16 cellular contexts compared by ENCODE assay signal in the genomic region with DNA sequence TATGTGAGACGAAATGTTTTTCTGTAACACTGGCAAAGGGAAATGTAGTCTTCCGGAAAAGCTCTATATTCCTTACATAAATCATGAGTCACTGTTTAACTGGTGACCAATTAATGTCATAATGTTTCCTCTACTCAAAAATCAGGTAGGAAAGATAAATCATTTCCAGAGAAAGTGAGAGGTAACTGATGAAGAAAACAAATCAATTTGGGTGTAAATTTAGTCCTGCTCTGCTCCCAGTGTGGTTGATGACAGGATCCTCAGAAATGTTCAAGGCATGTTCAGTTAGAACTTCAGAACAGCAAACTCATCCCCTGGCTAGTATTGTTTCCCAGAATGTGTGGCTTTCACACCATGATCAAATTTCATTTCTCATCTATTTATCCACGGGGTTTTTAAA. TPM values are rescaled to one million over a fixed set of nuclear protein-coding genes. Genes with fewer than 3 reads are reported as not detected.
DNase-seq lines count a peak whose midpoint lies in the region; ATAC-seq, FAIRE-seq and TF ChIP-seq lines count a peak whose summit lies in the region.
"Had no signal": no experiment of that assay in that cellular context is flagged by ENCODE, and none has a peak within 500 bp of the region (broad histone marks: within the 10 kb centered on the region; RNA-seq: fewer than 3 reads in every experiment).

No MANE protein-coding gene starts in this region.

- H3K9me1 ChIP-seq in K562 (ENCODE audit: control insufficient read depth, insufficient read depth, low read length): no peaks in the 10 kb centered on the region

- CTCF ChIA-PET in A549 (lab: Yijun Ruan, JAX) (no interaction called here), K562 (lab: Yijun Ruan, JAX; ENCODE audit: low intra/inter-chr PET ratio) (interaction anchor here (1.0 kb wide), 1 partner anchor 444 kb away, joined by 3 read pairs; no protein-coding TSS in a partner anchor)

- DNase-seq in A549 (ENCODE audit: low read depth in 1 of 2, low spot score in 1 of 2): peak in 1 of 2 experiments; percentile 23
- peak; percentile 44 for DNase-seq in HT-29 (ENCODE audit: low spot score)
- no peak for DNase-seq in K562 (ENCODE audit: extremely low read depth in 1 of 4, low spot score in 3 of 4)
- peak; percentile 95 for DNase-seq in kidney tubule cell (ENCODE audit: low spot score)
- DNase-seq in retina: no peak
- DNase-seq in kidney: no peak
- DNase-seq in DMS79 treated with DMSO at 0.1 percent for 48 hours (lab: John Stamatoyannopoulos, UW): no peak
- DNase-seq: activated CD4-positive, alpha-beta T cell treated with anti-CD3 and anti-CD28 coated beads for 36 hours; activated naive CD8-positive, alpha-beta T cell treated with anti-CD3 and anti-CD28 coated beads for 36 hours; DMS 273 treated with DMSO at 0.1 percent for 48 hours; esophagus squamous epithelium; T-helper 2 cell had no signal

- no peaks in the 10 kb centered on the region for H3K36me3 Mint-ChIP-seq in activated T-helper 17 cell treated with anti-CD3 and anti-CD28 coated beads, Interleukin-2, amount 50 U/mL, for 72 hours (ENCODE audit: low read depth)
- H3K36me3 Mint-ChIP-seq: activated naive CD8-positive, alpha-beta T cell treated with anti-CD3 and anti-CD28 coated beads for 36 hours; memory B cell had no signal

- intact Hi-C loops in K562 (cut with micrococcal nuclease): no loop called here
- intact Hi-C loops in kidney (cut with DNase I): no loop called here

- in situ Hi-C loops in K562 (cut with MboI): no loop called here

- no peak for TF ChIP-seq POLR2A in A549 (IDR thresholded peaks at IDR 0.05; ENCODE audit: low read length)
- TF ChIP-seq POLR2A in K562 (conservative IDR thresholded peaks at IDR 0.05): no peak

- TF ChIP-seq EP300 in A549 (IDR thresholded peaks at IDR 0.05): no peak
- no peak for TF ChIP-seq EP300 in K562 (IDR thresholded peaks at IDR 0.05; ENCODE audit: low read length)

- H3K4me1 Mint-ChIP-seq in activated T-helper 17 cell treated with anti-CD3 and anti-CD28 coated beads, Interleukin-2, amount 50 U/mL, for 72 hours: peaks cover 18% of the 10 kb centered on the region

- H2AFZ ChIP-seq in K562 (ENCODE audit: low read depth, low read length): no peak overlapping the region

- H3K27ac ChIP-seq in A549 (peak overlapping the region; percentile 36 to 44; a peak in 4 of 6 replicates), K562 (ENCODE audit: extremely low read depth, low read depth, low read length) (no peak overlapping the region), kidney (ENCODE audit: low read depth in 2 of 2, low read length in 2 of 2) (no peak overlapping the region)
- H3K27ac ChIP-seq: esophagus squamous epithelium, neutrophil had no signal

- peaks cover 12% of the 10 kb centered on the region for H3K27me3 Mint-ChIP-seq in activated T-helper 17 cell treated with anti-CD3 and anti-CD28 coated beads, Interleukin-2, amount 50 U/mL, for 72 hours
- H3K27me3 Mint-ChIP-seq: activated naive CD8-positive, alpha-beta T cell treated with anti-CD3 and anti-CD28 coated beads for 36 hours had no signal

- peak overlapping the region; percentile 74 for H3K4me2 ChIP-seq in A549
- H3K4me2 ChIP-seq in K562 (ENCODE audit: insufficient read depth, low read length): no peak overlapping the region

- BruUV-seq in K562 (replicated peaks; lab: Mats Ljungman, UMichigan): no TSS peak

- H3K9ac ChIP-seq in K562 (ENCODE audit: insufficient read depth in 1 of 2, low read depth in 2 of 2, low read length in 2 of 2) (no peak overlapping the region), kidney (ENCODE audit: low read length in 2 of 2) (peak overlapping the region in 1 of 2 donors; percentile 36)

- TF ChIP-seq RAD21 in A549 (conservative IDR thresholded peaks at IDR 0.05 in 1 of 2, IDR thresholded peaks at IDR 0.05 in 1 of 2) (no peak), K562 (CRISPR knock-in tag; conservative IDR thresholded peaks at IDR 0.05 in 1 of 2, IDR thresholded peaks at IDR 0.05 in 1 of 2) (no peak)

- no peak overlapping the region for H3K27ac Mint-ChIP-seq in activated T-helper 17 cell treated with anti-CD3 and anti-CD28 coated beads, Interleukin-2, amount 50 U/mL, for 72 hours
- H3K27ac Mint-ChIP-seq: activated CD4-positive, alpha-beta T cell treated with anti-CD3 and anti-CD28 coated beads for 36 hours; activated naive CD8-positive, alpha-beta T cell treated with anti-CD3 and anti-CD28 coated beads for 36 hours; memory B cell had no signal

- H3K4me3 Mint-ChIP-seq in activated T-helper 17 cell treated with anti-CD3 and anti-CD28 coated beads, Interleukin-2, amount 50 U/mL, for 72 hours: no peak overlapping the region
- H3K4me3 Mint-ChIP-seq: activated CD4-positive, alpha-beta T cell treated with anti-CD3 and anti-CD28 coated beads for 36 hours; activated naive CD8-positive, alpha-beta T cell treated with anti-CD3 and anti-CD28 coated beads for 36 hours; memory B cell had no signal

- H3K9me3 Mint-ChIP-seq in activated T-helper 17 cell treated with anti-CD3 and anti-CD28 coated beads, Interleukin-2, amount 50 U/mL, for 72 hours: no peaks in the 10 kb centered on the region
- H3K9me3 Mint-ChIP-seq: memory B cell had no signal

- no peaks in the 10 kb centered on the region for H4K20me1 ChIP-seq in K562 (replicated peaks; ENCODE audit: control insufficient read depth, insufficient read depth, low read length)

- no peak for TF ChIP-seq CTCF in A549 (IDR thresholded peaks at IDR 0.05)
- no peak for TF ChIP-seq CTCF in K562 (IDR thresholded peaks at IDR 0.05 in 2 of 3, conservative IDR thresholded peaks at IDR 0.05 in 1 of 3; ENCODE audit: insufficient read depth in 2 of 3, low read depth in 1 of 3, low read length in 3 of 3)
- no peak for TF ChIP-seq CTCF in kidney (IDR thresholded peaks at IDR 0.05; ENCODE audit: borderline replicate concordance, extremely low read depth, insufficient read depth)

- ATAC-seq in A549 (peak in 1 of 2 experiments; percentile 44; a peak in 2 of 6 replicates), K562 (no peak)
- ATAC-seq in activated T-helper 17 cell treated with anti-CD3 and anti-CD28 coated beads, Interleukin-2, amount 50 U/mL, for 72 hours (replicated peaks): no peak
- ATAC-seq: activated CD4-positive, alpha-beta T cell treated with anti-CD3 and anti-CD28 coated beads for 36 hours had no signal

- POLR2A ChIA-PET in A549 (lab: Yijun Ruan, JAX): no interaction called here
- POLR2A ChIA-PET in K562 (lab: Yijun Ruan, JAX): no interaction called here

- WGBS in A549 (ENCODE audit: missing lambda C conversion rate): 3% methylated on average over 3 of the region's 3 CpGs
- WGBS in K562 (ENCODE audit: insufficient coverage, low coverage, missing lambda C conversion rate): 4% methylated on average over 3 of the region's 3 CpGs

- no peaks in the 10 kb centered on the region for H3K79me2 ChIP-seq in K562 (ENCODE audit: control insufficient read depth, insufficient read depth, low read length)

- H3K4me1 ChIP-seq in A549 (peaks cover 16% of the 10 kb centered on the region), K562 (replicated peaks in 1 of 2; ENCODE audit: control insufficient read depth in 2 of 2, insufficient read depth in 2 of 2, low read length in 2 of 2) (no peaks in the 10 kb centered on the region), kidney (ENCODE audit: control insufficient read depth in 1 of 2, insufficient read depth in 1 of 2, low read depth in 1 of 2, low read length in 2 of 2) (no peaks in the 10 kb centered on the region)
- H3K4me1 ChIP-seq: esophagus squamous epithelium had no signal

- H3K27me3 ChIP-seq in K562 (ENCODE audit: control insufficient read depth in 2 of 2, insufficient read depth in 2 of 2, low read length in 2 of 2): peaks cover 0 to 2% of the 10 kb centered on the region in 2 experiments; a peak in 1 of 5 replicates

- FAIRE-seq in A549 (lab: Jason Lieb, UNC): no peak
- FAIRE-seq in K562 (lab: Jason Lieb, UNC): peak; percentile 19
- no peak for FAIRE-seq in kidney (lab: Jason Lieb, UNC)
- FAIRE-seq: colon had no signal

- H3K4me3 ChIP-seq in A549: peak overlapping the region; percentile 17; the same call in 2 of the 3 replicates
- H3K4me3 ChIP-seq in K562: no peak overlapping the region
- peak overlapping the region in 1 of 2 donors; percentile 27 for H3K4me3 ChIP-seq in kidney (ENCODE audit: low read length in 2 of 2)
- H3K4me3 ChIP-seq: esophagus squamous epithelium had no signal

- H3K9me3 ChIP-seq in A549: no peaks in the 10 kb centered on the region
- H3K9me3 ChIP-seq in K562 (replicated peaks; ENCODE audit: control insufficient read depth, insufficient read depth, low read depth, low read length): no peaks in the 10 kb centered on the region
- no peaks in the 10 kb centered on the region for H3K9me3 ChIP-seq in kidney (ENCODE audit: control insufficient read depth in 1 of 2, low read length in 2 of 2)
- H3K9me3 ChIP-seq: esophagus squamous epithelium, neutrophil had no signal

- H3K36me3 ChIP-seq in K562 (ENCODE audit: control insufficient read depth, insufficient read depth, low read length) (no peaks in the 10 kb centered on the region), kidney (ENCODE audit: control insufficient read depth in 1 of 2, insufficient read depth in 2 of 2, low read length in 2 of 2) (no peaks in the 10 kb centered on the region)
- H3K36me3 ChIP-seq: esophagus squamous epithelium, neutrophil had no signal

RNA-seq across cellular contexts. Expression of a gene that starts 38.8 kb away (rescaled TPM):
- polyA plus RNA-seq in A549 (2011; rRNA removed): not detected in 2 replicates
- not detected in 2 replicates for polyA plus RNA-seq in A549 (2012; cell fraction: cytosol; rRNA removed)
- not detected in 2 replicates for polyA plus RNA-seq in A549 (2012; cell fraction: nucleus; rRNA removed)
- not detected in 3 replicates for polyA plus RNA-seq in A549 (2017; fragmentation: RNase III; extraction: RNeasy Plus Mini Kit Qiagen cat#74134 plus additional on column Dnase treatment)
- polyA minus RNA-seq in A549 (2011; rRNA and poly(A)+ RNA removed): not detected in 2 replicates
- total RNA-seq in HT-29 (2014; rRNA removed; shearing (Covaris generic)): not detected in 2 replicates
- total RNA-seq in K562 (2011; cell fraction: chromatin; rRNA removed; ENCODE audit: low replicate concordance): not detected in 2 replicates
- not detected in 2 replicates for total RNA-seq in K562 (2011; cell fraction: nucleolus; rRNA removed)
- total RNA-seq in K562 (2011; cell fraction: nucleoplasm; rRNA removed): not detected in 2 replicates
- not detected in 2 replicates for total RNA-seq in K562 (2014; rRNA removed)
- total RNA-seq in K562 (2014; rRNA removed; fragmentation: Illumina TruSeq; extraction: Trizol): not detected in 2 replicates
- not detected in 2 replicates for total RNA-seq in K562 (2015; rRNA removed; fragmentation: Illumina TruSeq; extraction: Trizol)
- not detected in 2 replicates for total RNA-seq in K562 (2021)
- polyA plus RNA-seq in K562 (2011; rRNA removed): not detected in 2 replicates
- polyA plus RNA-seq in K562 (2011; cell fraction: cytosol; rRNA removed): not detected in 2 replicates
- not detected in 2 replicates for polyA plus RNA-seq in K562 (2011; cell fraction: nucleus; rRNA removed)
- not detected in 2 replicates for polyA plus RNA-seq in K562 (2012)
- polyA plus RNA-seq in K562 (2014; fragmentation: Illumina TruSeq; extraction: Trizol): not detected in 2 replicates
- polyA plus RNA-seq in K562 (2014; fragmentation: Nextera tagmentation; extraction: Ambion mirVana): not detected
- not detected in 2 replicates for polyA plus RNA-seq in K562 (2014; rRNA removed)
- polyA minus RNA-seq in K562 (2011; rRNA and poly(A)+ RNA removed): not detected in 2 replicates
- polyA minus RNA-seq in K562 (2011; cell fraction: cytosol; rRNA and poly(A)+ RNA removed): not detected in 2 replicates
- not detected in 2 replicates for polyA minus RNA-seq in K562 (2011; cell fraction: nucleus; rRNA and poly(A)+ RNA removed)
- not detected for total RNA-seq in kidney
- polyA plus RNA-seq in kidney (ENCODE audit: insufficient read depth, low read depth, low replicate concordance): not detected
- total RNA-seq in activated T-helper 17 cell treated with anti-CD3 and anti-CD28 coated beads, Interleukin-2, amount 50 U/mL, for 72 hours: not detected
- total RNA-seq: activated CD4-positive, alpha-beta T cell treated with anti-CD3 and anti-CD28 coated beads for 36 hours; activated naive CD8-positive, alpha-beta T cell treated with anti-CD3 and anti-CD28 coated beads for 36 hours; esophagus squamous epithelium had no signal

Comparison
In these comparisons a context has a peak if more than half of its experiments do, and no peak if none do; other contexts are left out.
1. DNase-seq: peak in HT-29 (single experiment) and kidney tubule cell (single experiment); none in K562 (0 of 4), retina (single experiment), kidney (single experiment) and DMS79 treated with DMSO at 0.1 percent for 48 hours (single experiment).
2. H3K27ac ChIP-seq: peak in A549 (2 of 2); none in K562 (single experiment) and kidney (0 of 2).